In genomic region chr11:50178732-50179131, GRCh38 we compare ENCODE assay signal across 28 cellular contexts.
A peak's percentile ranks its signal among the peaks of the same experiment; 100 is the strongest.
DNase-seq lines count a peak whose midpoint lies in the region; ATAC-seq, FAIRE-seq and TF ChIP-seq lines count a peak whose summit lies in the region.
"Had no signal": no experiment of that assay in that cellular context is flagged by ENCODE, and none has a peak within 500 bp of the region (broad histone marks: within the 10 kb centered on the region; RNA-seq: fewer than 3 reads in every experiment).

No MANE protein-coding gene starts in this region.

- no peak overlapping the region for H3K27ac ChIP-seq in breast epithelium
- H3K27ac ChIP-seq: HL-60, PC-9, SJCRH30 had no signal

- no peaks in the 10 kb centered on the region for H3K36me3 Mint-ChIP-seq in activated CD4-positive, alpha-beta T cell treated with anti-CD3 and anti-CD28 coated beads for 36 hours (ENCODE audit: low read depth)
- no peaks in the 10 kb centered on the region for H3K36me3 Mint-ChIP-seq in MCF 10A (ENCODE audit: insufficient read depth, unreplicated experiment)
- H3K36me3 Mint-ChIP-seq in activated T-helper 17 cell treated with anti-CD3 and anti-CD28 coated beads, Interleukin-2, amount 50 U/mL, for 72 hours (ENCODE audit: low read depth): no peaks in the 10 kb centered on the region
- H3K36me3 Mint-ChIP-seq: CD14-positive monocyte, IgD-negative memory B cell had no signal

- peak; percentile 82 for FAIRE-seq in urothelium cell line (lab: Jason Lieb, UNC)
- FAIRE-seq: GM12892 had no signal

- no peaks in the 10 kb centered on the region for H3K4me1 Mint-ChIP-seq in activated CD4-positive, alpha-beta T cell treated with anti-CD3 and anti-CD28 coated beads for 36 hours
- peaks cover 19% of the 10 kb centered on the region for H3K4me1 Mint-ChIP-seq in MCF 10A (ENCODE audit: insufficient read depth, unreplicated experiment)
- no peaks in the 10 kb centered on the region for H3K4me1 Mint-ChIP-seq in activated T-helper 17 cell treated with anti-CD3 and anti-CD28 coated beads, Interleukin-2, amount 50 U/mL, for 72 hours
- H3K4me1 Mint-ChIP-seq: CD14-positive monocyte, IgD-negative memory B cell had no signal

- no peak overlapping the region for H3K4me3 ChIP-seq in breast epithelium
- H3K4me3 ChIP-seq: PC-9, SJCRH30 had no signal

- no TSS peak for BruUV-seq in MCF 10A (replicated peaks; lab: Mats Ljungman, UMichigan)

- TF ChIP-seq CTCF in MCF 10A (IDR thresholded peaks at IDR 0.05; ENCODE audit: unreplicated experiment) (no peak), breast epithelium (IDR thresholded peaks at IDR 0.05) (no peak)

- H3K9me3 ChIP-seq in breast epithelium: peaks cover 0 to 6% of the 10 kb centered on the region in 2 donors
- H3K9me3 ChIP-seq: BE2C, SJCRH30 had no signal

- TF ChIP-seq POLR2A in breast epithelium (IDR thresholded peaks at IDR 0.05): no peak

- CTCF ChIA-PET in activated CD4-positive, alpha-beta T cell treated with anti-CD3 and anti-CD28 coated beads for 36 hours (lab: Charles Lee): no interaction called here
- CTCF ChIA-PET in MCF 10A (lab: Yijun Ruan, JAX): no interaction called here

- H3K36me3 ChIP-seq in breast epithelium: no peaks in the 10 kb centered on the region
- H3K36me3 ChIP-seq: BE2C, SJCRH30 had no signal

- H3K4me1 ChIP-seq in breast epithelium: no peaks in the 10 kb centered on the region
- H3K4me1 ChIP-seq: BE2C, SJCRH30 had no signal

- peaks cover 9% of the 10 kb centered on the region for H3K9me3 Mint-ChIP-seq in activated CD4-positive, alpha-beta T cell treated with anti-CD3 and anti-CD28 coated beads for 36 hours (ENCODE audit: low read depth)
- no peaks in the 10 kb centered on the region for H3K9me3 Mint-ChIP-seq in MCF 10A (ENCODE audit: unreplicated experiment)
- peaks cover 3% of the 10 kb centered on the region for H3K9me3 Mint-ChIP-seq in activated T-helper 17 cell treated with anti-CD3 and anti-CD28 coated beads, Interleukin-2, amount 50 U/mL, for 72 hours

- intact Hi-C loops in activated CD4-positive, alpha-beta T cell treated with anti-CD3 and anti-CD28 coated beads for 36 hours (cut with DNase I, micrococcal nuclease): no loop called here
- intact Hi-C loops in MCF 10A (cut with micrococcal nuclease) (no loop called here), breast epithelium (cut with DNase I; ENCODE audit: low total_unique reads) (no loop called here)

- H3K4me3 Mint-ChIP-seq in activated CD4-positive, alpha-beta T cell treated with anti-CD3 and anti-CD28 coated beads for 36 hours: no peak overlapping the region
- no peak overlapping the region for H3K4me3 Mint-ChIP-seq in MCF 10A (ENCODE audit: unreplicated experiment)
- no peak overlapping the region for H3K4me3 Mint-ChIP-seq in activated T-helper 17 cell treated with anti-CD3 and anti-CD28 coated beads, Interleukin-2, amount 50 U/mL, for 72 hours
- H3K4me3 Mint-ChIP-seq: CD14-positive monocyte, IgD-negative memory B cell had no signal

- no peaks in the 10 kb centered on the region for H3K27me3 ChIP-seq in breast epithelium
- H3K27me3 ChIP-seq: BE2C, SJCRH30 had no signal

- no peak overlapping the region for H3K27ac Mint-ChIP-seq in activated CD4-positive, alpha-beta T cell treated with anti-CD3 and anti-CD28 coated beads for 36 hours
- H3K27ac Mint-ChIP-seq in MCF 10A (ENCODE audit: low read depth, unreplicated experiment): no peak overlapping the region
- H3K27ac Mint-ChIP-seq in activated T-helper 17 cell treated with anti-CD3 and anti-CD28 coated beads, Interleukin-2, amount 50 U/mL, for 72 hours: no peak overlapping the region
- H3K27ac Mint-ChIP-seq: CD14-positive monocyte had no signal

- POLR2A ChIA-PET in activated CD4-positive, alpha-beta T cell treated with anti-CD3 and anti-CD28 coated beads for 36 hours (lab: Charles Lee): no interaction called here
- POLR2A ChIA-PET in MCF 10A (lab: Yijun Ruan, JAX): no interaction called here

- no peaks in the 10 kb centered on the region for H3K27me3 Mint-ChIP-seq in activated CD4-positive, alpha-beta T cell treated with anti-CD3 and anti-CD28 coated beads for 36 hours
- no peaks in the 10 kb centered on the region for H3K27me3 Mint-ChIP-seq in MCF 10A (ENCODE audit: insufficient read depth, unreplicated experiment)
- no peaks in the 10 kb centered on the region for H3K27me3 Mint-ChIP-seq in activated T-helper 17 cell treated with anti-CD3 and anti-CD28 coated beads, Interleukin-2, amount 50 U/mL, for 72 hours
- H3K27me3 Mint-ChIP-seq: IgD-negative memory B cell had no signal

- ATAC-seq in activated CD4-positive, alpha-beta T cell treated with anti-CD3 and anti-CD28 coated beads for 36 hours: peak; percentile 75
- peak; percentile 72 for ATAC-seq in activated T-helper 17 cell treated with anti-CD3 and anti-CD28 coated beads, Interleukin-2, amount 50 U/mL, for 72 hours (replicated peaks)
- no peak for ATAC-seq in HG03108 (IDR thresholded peaks at IDR 0.05; ENCODE audit: unreplicated experiment)
- ATAC-seq: HCT116, Right ventricle myocardium inferior had no signal

- no peak for DNase-seq in activated CD4-positive, alpha-beta T cell treated with anti-CD3 and anti-CD28 coated beads for 36 hours
- no peak for DNase-seq in activated CD4-positive, alpha-beta T cell treated with anti-CD3 and anti-CD28 coated beads for 4 hours
- peak; percentile 4 for DNase-seq in MCF 10A (ENCODE audit: unreplicated experiment)
- DNase-seq in breast epithelium (ENCODE audit: low spot score in 2 of 2): no peak
- DNase-seq in urothelium cell line (ENCODE audit: low spot score): no peak
- DNase-seq in EL: no peak
- DNase-seq: 8988T, ACHN, BE2C, Calu3, DMS79 treated with DMSO at 0.1 percent for 48 hours, NCI-H1105 treated with DMSO at 0.1 percent for 48 hours, NCI-H146, NCI-H1930, NCI-H2107, NCI-H446, NCI-H524 treated with DMSO at 0.1 percent for 48 hours, NCI-H774, PC-9, SJCRH30 had no signal
